2 cellular contexts compared by ENCODE assay signal in genomic region chr1:52266507-52266906, GRCh38.
TF ChIP-seq lines count a peak whose summit lies in the region.

No MANE protein-coding gene starts in this region.

TF ChIP-seq in GM23338, 12 proteins besides CTCF, POLR2A, EP300 and RAD21:
- TF ChIP-seq REST (IDR thresholded peaks at IDR 0.05; ENCODE audit: unreplicated experiment) (no peak), EZH2phosphoT487 (IDR thresholded peaks at IDR 0.05; ENCODE audit: unreplicated experiment) (no peak), ZNF331 (CRISPR knock-in tag; IDR thresholded peaks at IDR 0.05; ENCODE audit: low read depth) (no peak), CREB1 (CRISPR knock-in tag; IDR thresholded peaks at IDR 0.05; ENCODE audit: low read depth) (no peak), ZNF462 (CRISPR knock-in tag; IDR thresholded peaks at IDR 0.05) (no peak)

TF ChIP-seq in K562, 482 proteins besides CTCF, POLR2A, EP300 and RAD21 (continued from another document):
- TF ChIP-seq CHD7 (IDR thresholded peaks at IDR 0.05; ENCODE audit: low read depth, low read length): no peak
- no peak for TF ChIP-seq SREBF1 (IDR thresholded peaks at IDR 0.05; ENCODE audit: borderline replicate concordance, low read depth, low read length)
- TF ChIP-seq NFE2L1 (tag; IDR thresholded peaks at IDR 0.05; ENCODE audit: borderline replicate concordance, low read depth): no peak
- TF ChIP-seq ZFP30 (CRISPR knock-in tag; IDR thresholded peaks at IDR 0.05; ENCODE audit: borderline replicate concordance): no peak
- no peak for TF ChIP-seq ZNF561 (CRISPR knock-in tag; conservative IDR thresholded peaks at IDR 0.05)
- no peak for TF ChIP-seq NELFE (IDR thresholded peaks at IDR 0.05; ENCODE audit: insufficient read depth, insufficient read length)
- TF ChIP-seq SP2 (IDR thresholded peaks at IDR 0.05; ENCODE audit: extremely low read depth, low read depth, low read length, poor library complexity, severe bottlenecking): no peak
